8 cellular contexts compared by ENCODE assay signal in the genomic region with DNA sequence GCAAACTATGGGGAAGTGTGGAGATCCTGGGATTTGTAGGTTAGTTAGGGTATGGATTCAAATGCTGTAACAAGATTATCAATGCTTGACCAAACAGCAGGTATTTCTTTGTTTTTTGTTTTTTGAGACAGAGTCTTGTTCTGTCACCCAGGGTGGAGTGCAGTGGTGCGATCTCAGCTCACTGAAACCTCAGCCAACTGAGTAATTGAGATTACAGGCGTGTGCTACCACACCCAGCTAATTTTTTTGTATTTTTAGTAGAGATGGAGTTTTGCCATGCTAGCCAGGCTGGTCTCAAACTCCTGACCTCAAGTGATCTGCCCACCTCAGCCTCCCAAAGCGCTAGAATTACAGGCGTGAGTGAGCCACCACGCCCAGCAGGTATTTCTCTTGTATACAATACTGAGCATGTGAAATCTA. TPM values are rescaled to one million over a fixed set of nuclear protein-coding genes. Genes with fewer than 3 reads are reported as not detected.
DNase-seq lines count a peak whose midpoint lies in the region; ATAC-seq and TF ChIP-seq lines count a peak whose summit lies in the region.
"Not testable (repeated sequence)": the region's sequence is repeated elsewhere in the genome, so short reads cannot be mapped to it uniquely, and the experiment has no call there.

No MANE protein-coding gene starts in this region.

- H3K79me2 ChIP-seq in ACC112 (ENCODE audit: control insufficient read depth, insufficient read depth, low read length, unreplicated experiment) (peaks cover 32% of the 10 kb centered on the region), fibroblast of lung (ENCODE audit: control insufficient read depth, insufficient read depth, low read length) (peaks cover 24% of the 10 kb centered on the region)

- intact Hi-C loops in naive thymus-derived CD4-positive, alpha-beta T cell (cut with micrococcal nuclease): not testable (repeated sequence)

- CTCF ChIA-PET in HEK293 (lab: Yijun Ruan, JAX): interaction anchor here (1.2 to 2.2 kb wide), 2 partner anchors 14 to 17 kb away, joined by 3 to 14 read pairs; no protein-coding TSS in a partner anchor
- CTCF ChIA-PET in activated CD8-positive, alpha-beta T cell treated with anti-CD3 and anti-CD28 coated beads, Interleukin-2, amount 10 ng/mL, durations not matched to agents 7 days and 5 days (lab: Charles Lee): interaction anchor here (1.0 to 5.3 kb wide), 4 partner anchors 14 to 178 kb away, joined by 3 to 45 read pairs (median 4); no protein-coding TSS in a partner anchor
- CTCF ChIA-PET in naive thymus-derived CD4-positive, alpha-beta T cell (lab: Charles Lee): not testable (repeated sequence)

- H3K36me3 ChIP-seq in ACC112 (ENCODE audit: insufficient read depth, low read length): peaks cover 14% of the 10 kb centered on the region; the same call in 1 of the 2 replicates
- peaks cover 24 to 73% of the 10 kb centered on the region in 2 experiments for H3K36me3 ChIP-seq in HEK293 (ENCODE audit: control insufficient read depth in 2 of 2, insufficient read depth in 1 of 2, low read length in 2 of 2)
- H3K36me3 ChIP-seq in SJCRH30: peaks cover 48% of the 10 kb centered on the region
- H3K36me3 ChIP-seq in fibroblast of lung (ENCODE audit: control insufficient read depth, insufficient read depth, low read length): peaks cover 20% of the 10 kb centered on the region
- peaks cover 0 to 66% (median 17%) of the 10 kb centered on the region in 3 experiments for H3K36me3 ChIP-seq in naive thymus-derived CD4-positive, alpha-beta T cell (ENCODE audit: control insufficient read depth in 2 of 3, insufficient read depth in 3 of 3, low read length in 3 of 3)

- POLR2A ChIA-PET in HEK293 (lab: Yijun Ruan, JAX): interaction anchor here (0.6 kb wide), 1 partner anchor 43 kb away, joined by 4 read pairs; no protein-coding TSS in a partner anchor
- POLR2A ChIA-PET in activated CD8-positive, alpha-beta T cell treated with anti-CD3 and anti-CD28 coated beads, Interleukin-2, amount 10 ng/mL, durations not matched to agents 7 days and 5 days (lab: Charles Lee); naive thymus-derived CD4-positive, alpha-beta T cell (lab: Charles Lee): not testable (repeated sequence)

- H3K4me1 Mint-ChIP-seq in activated CD8-positive, alpha-beta T cell treated with anti-CD3 and anti-CD28 coated beads, Interleukin-2, amount 10 ng/mL, durations not matched to agents 7 days and 5 days (ENCODE audit: low read depth): peaks cover 43% of the 10 kb centered on the region
- not testable (repeated sequence) for H3K4me1 Mint-ChIP-seq in brain
- peaks cover 8 to 44% (median 29%) of the 10 kb centered on the region in 7 donors for H3K4me1 Mint-ChIP-seq in naive thymus-derived CD4-positive, alpha-beta T cell

- peaks cover 39% of the 10 kb centered on the region for H3K4me1 ChIP-seq in ACC112 (ENCODE audit: control insufficient read depth, insufficient read depth, low read length, unreplicated experiment)
- H3K4me1 ChIP-seq in HEK293 (ENCODE audit: control insufficient read depth, insufficient read depth, low read length); naive thymus-derived CD4-positive, alpha-beta T cell (ENCODE audit: control insufficient read depth in 2 of 2, insufficient read depth in 2 of 2, low read length in 2 of 2): not testable (repeated sequence)
- peaks cover 17% of the 10 kb centered on the region for H3K4me1 ChIP-seq in SJCRH30
- H3K4me1 ChIP-seq in fibroblast of lung (ENCODE audit: control insufficient read depth, extremely low read depth, insufficient read depth, low read length): peaks cover 18% of the 10 kb centered on the region

- peak overlapping the region; percentile 1 for H3K4me2 ChIP-seq in fibroblast of lung (ENCODE audit: extremely low read depth, insufficient read depth, low read length)

- H3K9ac ChIP-seq in fibroblast of lung (ENCODE audit: insufficient read depth, low read length): not testable (repeated sequence)

- H3K36me3 Mint-ChIP-seq in activated CD8-positive, alpha-beta T cell treated with anti-CD3 and anti-CD28 coated beads, Interleukin-2, amount 10 ng/mL, durations not matched to agents 7 days and 5 days (ENCODE audit: low read depth): peaks cover 58% of the 10 kb centered on the region
- H3K36me3 Mint-ChIP-seq in brain: peaks cover 61% of the 10 kb centered on the region
- peaks cover 0 to 22% (median 12%) of the 10 kb centered on the region in 5 donors for H3K36me3 Mint-ChIP-seq in naive thymus-derived CD4-positive, alpha-beta T cell

- DNase-seq in SJCRH30 (peak in 1 of 2 experiments; percentile 43), fibroblast of lung (ENCODE audit: low read depth in 2 of 2) (peak in 1 of 2 donors; percentile 54), renal cortical epithelial cell (ENCODE audit: low read depth) (peak; percentile 51)
- DNase-seq in activated CD8-positive, alpha-beta T cell treated with anti-CD3 and anti-CD28 coated beads, Interleukin-2, amount 10 ng/mL, durations not matched to agents 7 days and 5 days; naive thymus-derived CD4-positive, alpha-beta T cell: not testable (repeated sequence)

- H3K4me3 Mint-ChIP-seq in activated CD8-positive, alpha-beta T cell treated with anti-CD3 and anti-CD28 coated beads, Interleukin-2, amount 10 ng/mL, durations not matched to agents 7 days and 5 days: not testable (repeated sequence)
- peak overlapping the region in 2 of 5 experiments; percentile 26 to 35 for H3K4me3 Mint-ChIP-seq in brain
- peak overlapping the region in 2 of 10 donors; percentile 20 to 32 for H3K4me3 Mint-ChIP-seq in naive thymus-derived CD4-positive, alpha-beta T cell

- not testable (repeated sequence) for ATAC-seq in activated CD8-positive, alpha-beta T cell treated with anti-CD3 and anti-CD28 coated beads, Interleukin-2, amount 10 ng/mL, durations not matched to agents 7 days and 5 days; naive thymus-derived CD4-positive, alpha-beta T cell

- H3K9me3 Mint-ChIP-seq in activated CD8-positive, alpha-beta T cell treated with anti-CD3 and anti-CD28 coated beads, Interleukin-2, amount 10 ng/mL, durations not matched to agents 7 days and 5 days (ENCODE audit: insufficient read depth); brain; naive thymus-derived CD4-positive, alpha-beta T cell: not testable (repeated sequence)

- H3K27me3 ChIP-seq in ACC112 (ENCODE audit: insufficient read depth, low read length); SJCRH30; fibroblast of lung (ENCODE audit: control insufficient read depth, insufficient read depth, low read length); naive thymus-derived CD4-positive, alpha-beta T cell (ENCODE audit: control insufficient read depth in 2 of 2, insufficient read depth in 2 of 2, low read length in 2 of 2): not testable (repeated sequence)

- H3K4me3 ChIP-seq in ACC112 (ENCODE audit: low read depth, low read length); HEK293 (ENCODE audit: low read depth, low read length); SJCRH30; fibroblast of lung (replicated peaks in 1 of 4; ENCODE audit: control extremely low read depth in 1 of 4, insufficient read depth in 1 of 4, low read depth in 3 of 4, low read length in 4 of 4); naive thymus-derived CD4-positive, alpha-beta T cell (ENCODE audit: low read length): not testable (repeated sequence)

- not testable (repeated sequence) for TF ChIP-seq CTCF in HEK293 (tag by site-specific recombination; IDR thresholded peaks at IDR 0.05); brain (conservative IDR thresholded peaks at IDR 0.05); fibroblast of lung (conservative IDR thresholded peaks at IDR 0.05 in 1 of 2, IDR thresholded peaks at IDR 0.05 in 1 of 2; ENCODE audit: low read depth in 1 of 2, low read length in 2 of 2)

- not testable (repeated sequence) for H2AFZ ChIP-seq in ACC112 (ENCODE audit: low read length, unreplicated experiment); fibroblast of lung (ENCODE audit: low read length)

- H3K27ac ChIP-seq in ACC112 (ENCODE audit: low read depth, low read length): peak overlapping the region; percentile 75
- H3K27ac ChIP-seq in HEK293 (ENCODE audit: extremely low read depth, low read depth, low read length); naive thymus-derived CD4-positive, alpha-beta T cell (ENCODE audit: low read depth, low read length): not testable (repeated sequence)
- H3K27ac ChIP-seq in SJCRH30: peak overlapping the region; percentile 61
- H3K27ac ChIP-seq in fibroblast of lung (ENCODE audit: insufficient read depth, low read length): peak overlapping the region; percentile 89

- not testable (repeated sequence) for H3K9me3 ChIP-seq in HEK293 (ENCODE audit: control insufficient read depth, insufficient read depth, low read depth, low read length); SJCRH30 (replicated peaks); fibroblast of lung (ENCODE audit: control insufficient read depth, insufficient read depth, low read depth, low read length); naive thymus-derived CD4-positive, alpha-beta T cell (ENCODE audit: control insufficient read depth in 2 of 3, low read length in 3 of 3)

- H3K27ac Mint-ChIP-seq in activated CD8-positive, alpha-beta T cell treated with anti-CD3 and anti-CD28 coated beads, Interleukin-2, amount 10 ng/mL, durations not matched to agents 7 days and 5 days: peak overlapping the region; percentile 18
- peak overlapping the region in 3 of 5 experiments; percentile 11 to 37 (median 27) for H3K27ac Mint-ChIP-seq in brain
- H3K27ac Mint-ChIP-seq in naive thymus-derived CD4-positive, alpha-beta T cell: peak overlapping the region in 8 of 9 donors; percentile 2 to 94 (median 63)

- H3K27me3 Mint-ChIP-seq in activated CD8-positive, alpha-beta T cell treated with anti-CD3 and anti-CD28 coated beads, Interleukin-2, amount 10 ng/mL, durations not matched to agents 7 days and 5 days (ENCODE audit: low read depth); brain; naive thymus-derived CD4-positive, alpha-beta T cell: not testable (repeated sequence)

- not testable (repeated sequence) for H4K20me1 ChIP-seq in fibroblast of lung (ENCODE audit: control insufficient read depth, extremely low read depth, insufficient read depth, low read length)

RNA-seq across cellular contexts. Expression of a gene that starts 31.4 kb away (rescaled TPM):
- total RNA-seq in SJCRH30 (2014; rRNA removed; shearing (Covaris generic)): 101 and 105 TPM in 2 replicates
- total RNA-seq in activated CD8-positive, alpha-beta T cell treated with anti-CD3 and anti-CD28 coated beads, Interleukin-2, amount 10 ng/mL, durations not matched to agents 7 days and 5 days: 100 to 1,000 TPM; 117 to 127 TPM
- polyA plus RNA-seq in brain (ENCODE audit: insufficient read depth, low read depth, low replicate concordance) (169 TPM), fibroblast of lung (153 and 157 TPM in 2 replicates)
- total RNA-seq in fibroblast of lung (41.9 and 52.5 TPM in 2 replicates), renal cortical epithelial cell (64.6 and 150 TPM in 2 replicates)
- 181 and 201 TPM in 2 replicates for polyA plus RNA-seq in fibroblast of lung (2012)
- polyA minus RNA-seq in fibroblast of lung (ENCODE audit: low replicate concordance): 328 and 338 TPM in 2 replicates
- 100 to 1,000 TPM; 102 to 197 (median 133) TPM for total RNA-seq in naive thymus-derived CD4-positive, alpha-beta T cell
- polyA plus RNA-seq in naive thymus-derived CD4-positive, alpha-beta T cell: 100 to 1,000 TPM; 109 to 140 TPM

RNA-seq across cellular contexts. Expression of a gene that starts 59.5 kb away (rescaled TPM):
- 71.6 and 73.9 TPM in 2 replicates for total RNA-seq in SJCRH30 (2014; rRNA removed; shearing (Covaris generic))
- total RNA-seq in activated CD8-positive, alpha-beta T cell treated with anti-CD3 and anti-CD28 coated beads, Interleukin-2, amount 10 ng/mL, durations not matched to agents 7 days and 5 days: under 1 TPM; 0.42 to 0.50 TPM
- polyA plus RNA-seq in brain (ENCODE audit: insufficient read depth, low read depth, low replicate concordance) (109 TPM), fibroblast of lung (14.5 and 62.4 TPM in 2 replicates)
- total RNA-seq in fibroblast of lung (27.4 and 31.1 TPM in 2 replicates), renal cortical epithelial cell (88.2 and 251 TPM in 2 replicates)
- 14.5 and 72.5 TPM in 2 replicates for polyA plus RNA-seq in fibroblast of lung (2012)
- polyA minus RNA-seq in fibroblast of lung (ENCODE audit: low replicate concordance): 4.3 and 12.7 TPM in 2 replicates
- total RNA-seq in naive thymus-derived CD4-positive, alpha-beta T cell: 10 to 100 TPM in 1 of 5 experiments, 1 to 10 TPM in 1, under 1 TPM in 3; 0.41 to 16.9 (median 0.62) TPM
- polyA plus RNA-seq in naive thymus-derived CD4-positive, alpha-beta T cell: not detected
